In genomic region chr6:73310503-73310845, GRCh38 we compare ENCODE assay signal across 1 cellular context.
TF ChIP-seq lines count a peak whose summit lies in the region.
"Not testable (repeated sequence)": the region's sequence is repeated elsewhere in the genome, so short reads cannot be mapped to it uniquely, and the experiment has no call there.

No MANE protein-coding gene starts in this region.

TF ChIP-seq in K562, 482 proteins besides CTCF, POLR2A, EP300 and RAD21:
- 0 out of 2 replicates have a peak, but pooled peaks have one; percentile 17 for TF ChIP-seq SMARCE1 (IDR thresholded peaks at IDR 0.05)
- TF ChIP-seq KDM1A (IDR thresholded peaks at IDR 0.05): peak in 1 of 2 experiments; percentile 73; a peak in 3 of 4 replicates
- peak; percentile 80 for TF ChIP-seq SPI1 (IDR thresholded peaks at IDR 0.05; ENCODE audit: borderline replicate concordance, low read depth, low read length)
- peak; percentile 44; the same call in 1 of the 2 replicates for TF ChIP-seq GATA2 (CRISPR knock-in tag; IDR thresholded peaks at IDR 0.05)
- peak; percentile 2; the same call in 1 of the 2 replicates for TF ChIP-seq MTA1 (IDR thresholded peaks at IDR 0.05; ENCODE audit: borderline replicate concordance)
- TF ChIP-seq DACH1 (IDR thresholded peaks at IDR 0.05; ENCODE audit: partially characterized antibody): peak; percentile 32
- not testable (repeated sequence) for TF ChIP-seq ID3 (CRISPR knock-in tag; IDR thresholded peaks at IDR 0.05)
- 0 out of 2 replicates have a peak, but pooled peaks have one; percentile 2 for TF ChIP-seq ID3 (tag; IDR thresholded peaks at IDR 0.05)
